Comparison of ENCODE assay signal across 30 cellular contexts in genomic region chr3:151750678-151751077, GRCh38. TPM values are rescaled to one million over a fixed set of nuclear protein-coding genes. Genes with fewer than 3 reads are reported as not detected.
A peak's percentile ranks its signal among the peaks of the same experiment; 100 is the strongest.
DNase-seq lines count a peak whose midpoint lies in the region; ATAC-seq, FAIRE-seq and TF ChIP-seq lines count a peak whose summit lies in the region.
"Had no signal": no experiment of that assay in that cellular context is flagged by ENCODE, and none has a peak within 500 bp of the region (broad histone marks: within the 10 kb centered on the region; RNA-seq: fewer than 3 reads in every experiment).

No MANE protein-coding gene starts in this region.

- DNase-seq in HepG2 (ENCODE audit: low spot score) (no peak), right lobe of liver (no peak), bronchial epithelial cell (ENCODE audit: low read depth) (peak; percentile 51), small intestine (no peak), cortex of kidney (lab: John Stamatoyannopoulos, UW) (no peak), sigmoid colon (no peak)
- DNase-seq: 8988T; ACHN; BE2C; C1 segment of cervical spinal cord; CD4-positive, alpha-beta memory T cell; CD4-positive, CD25-positive, alpha-beta regulatory T cell; CD8-positive, alpha-beta memory T cell; COR-L47; DMS 273 treated with DMSO at 0.1 percent for 48 hours; DMS153; DMS53; DMS79; DND-41; GDM1 had no signal

- TF ChIP-seq EP300 in HepG2 (IDR thresholded peaks at IDR 0.05; ENCODE audit: low read depth in 2 of 2, low read length in 2 of 2), result no peak
- TF ChIP-seq EP300 in HepG2 (CRISPR knock-in tag; IDR thresholded peaks at IDR 0.05; ENCODE audit: borderline replicate concordance), result no peak
- no peak for TF ChIP-seq EP300 in sigmoid colon (IDR thresholded peaks at IDR 0.05)

- H2AFZ ChIP-seq in HepG2 (ENCODE audit: low read length), result no peak overlapping the region

- no peaks in the 10 kb centered on the region for H3K4me1 ChIP-seq in HepG2 (ENCODE audit: insufficient read depth, low read length)
- H3K4me1 ChIP-seq in right lobe of liver, result peaks cover 0 to 11% (median 0%) of the 10 kb centered on the region in 4 donors
- peaks cover 6 to 11% of the 10 kb centered on the region in 2 experiments for H3K4me1 ChIP-seq in neutrophil (ENCODE audit: control insufficient read depth in 1 of 2, insufficient read depth in 1 of 2, low read depth in 1 of 2, low read length in 1 of 2)
- H3K4me1 ChIP-seq in small intestine (ENCODE audit: control insufficient read depth in 2 of 2, insufficient read depth in 1 of 2, low read depth in 1 of 2, low read length in 1 of 2), result no peaks in the 10 kb centered on the region
- H3K4me1 ChIP-seq in sigmoid colon, result no peaks in the 10 kb centered on the region
- H3K4me1 ChIP-seq: BE2C, BLaER1 had no signal

- no peak for TF ChIP-seq POLR2A in HepG2 (IDR thresholded peaks at IDR 0.05; ENCODE audit: insufficient read depth in 1 of 2, low read depth in 2 of 2, low read length in 2 of 2)
- no peak for TF ChIP-seq POLR2A in right lobe of liver (IDR thresholded peaks at IDR 0.05)
- no peak for TF ChIP-seq POLR2A in sigmoid colon (IDR thresholded peaks at IDR 0.05)

- H3K9me3 ChIP-seq in HepG2 (ENCODE audit: low read length) (no peaks in the 10 kb centered on the region; the same call in 1 of the 2 replicates), right lobe of liver (no peaks in the 10 kb centered on the region), neutrophil (no peaks in the 10 kb centered on the region), small intestine (ENCODE audit: control insufficient read depth, low read depth) (no peaks in the 10 kb centered on the region), sigmoid colon (no peaks in the 10 kb centered on the region)
- H3K9me3 ChIP-seq: BE2C had no signal

- H3K9ac ChIP-seq in HepG2 (ENCODE audit: insufficient read depth, low read depth, low read length), result no peak overlapping the region
- H3K9ac ChIP-seq: BLaER1 had no signal

- H3K36me3 ChIP-seq in HepG2 (replicated peaks in 1 of 2; ENCODE audit: control insufficient read depth in 1 of 2, insufficient read depth in 2 of 2, low read length in 2 of 2) (no peaks in the 10 kb centered on the region), right lobe of liver (no peaks in the 10 kb centered on the region), bronchial epithelial cell (ENCODE audit: control insufficient read depth, insufficient read depth, low read length) (no peaks in the 10 kb centered on the region), neutrophil (no peaks in the 10 kb centered on the region), small intestine (ENCODE audit: control insufficient read depth in 2 of 2, insufficient read depth in 2 of 2, low read length in 2 of 2) (no peaks in the 10 kb centered on the region), sigmoid colon (no peaks in the 10 kb centered on the region)
- H3K36me3 ChIP-seq: BE2C, BLaER1 had no signal

- ATAC-seq in HepG2 (no peak), right lobe of liver (no peak)

- H3K27ac ChIP-seq in HepG2 (ENCODE audit: extremely low read length, insufficient read depth, low read length) (no peak overlapping the region), right lobe of liver (no peak overlapping the region), neutrophil (peak overlapping the region; percentile 49), small intestine (ENCODE audit: low read depth in 1 of 2, low read length in 1 of 2) (no peak overlapping the region), sigmoid colon (no peak overlapping the region)
- H3K27ac ChIP-seq: BLaER1 had no signal

- no peak overlapping the region for H3K4me3 ChIP-seq in HepG2 (replicated peaks in 1 of 3; ENCODE audit: insufficient read depth in 1 of 3, low read depth in 2 of 3, low read length in 3 of 3)
- H3K4me3 ChIP-seq in right lobe of liver, result no peak overlapping the region
- no peak overlapping the region for H3K4me3 ChIP-seq in bronchial epithelial cell (ENCODE audit: low read depth, low read length)
- no peak overlapping the region for H3K4me3 ChIP-seq in neutrophil (ENCODE audit: low read depth in 1 of 2, low read length in 1 of 2)
- no peak overlapping the region for H3K4me3 ChIP-seq in small intestine (ENCODE audit: low read depth in 1 of 2, low read length in 2 of 2)
- no peak overlapping the region for H3K4me3 ChIP-seq in sigmoid colon
- H3K4me3 ChIP-seq: BLaER1 had no signal

- in situ Hi-C loops in HepG2 (cut with HindIII; ENCODE audit: extremely low pct_ligation_motif_present, low pct_unique_long_range_greater_than_20kb), result no loop called here

- no peaks in the 10 kb centered on the region for H3K79me2 ChIP-seq in HepG2 (ENCODE audit: insufficient read depth, low read length)

- intact Hi-C loops in HepG2 (cut with micrococcal nuclease; ENCODE audit: unreplicated experiment) (no loop called here), right lobe of liver (cut with DNase I) (no loop called here), sigmoid colon (cut with DNase I) (no loop called here)

- POLR2A ChIA-PET in HepG2 (lab: Yijun Ruan, JAX), result no interaction called here

- no peak for TF ChIP-seq RAD21 in HepG2 (CRISPR knock-in tag; IDR thresholded peaks at IDR 0.05)

- no peaks in the 10 kb centered on the region for H4K20me1 ChIP-seq in HepG2 (ENCODE audit: insufficient read depth, low read length)
- H4K20me1 ChIP-seq: BLaER1 had no signal

- H3K27me3 ChIP-seq in HepG2 (ENCODE audit: control insufficient read depth in 1 of 2, insufficient read depth in 2 of 2, low read length in 2 of 2), result no peaks in the 10 kb centered on the region; a peak in 1 of 5 replicates
- H3K27me3 ChIP-seq in right lobe of liver, result no peaks in the 10 kb centered on the region
- H3K27me3 ChIP-seq in bronchial epithelial cell (ENCODE audit: control insufficient read depth, insufficient read depth, low read length), result no peaks in the 10 kb centered on the region
- H3K27me3 ChIP-seq in neutrophil, result no peaks in the 10 kb centered on the region
- H3K27me3 ChIP-seq in small intestine (ENCODE audit: control insufficient read depth in 2 of 2, insufficient read depth in 2 of 2, low read length in 2 of 2), result no peaks in the 10 kb centered on the region
- no peaks in the 10 kb centered on the region for H3K27me3 ChIP-seq in sigmoid colon
- H3K27me3 ChIP-seq: BE2C, BLaER1 had no signal

- FAIRE-seq in HepG2 (lab: Jason Lieb, UNC) (no peak), bronchial epithelial cell (lab: Jason Lieb, UNC) (no peak), small intestine (lab: Jason Lieb, UNC) (no peak)
- FAIRE-seq: A204.1, GM12891, GM19239 had no signal

- H3K4me2 ChIP-seq in HepG2 (ENCODE audit: low read depth, low read length), result no peak overlapping the region
- H3K4me2 ChIP-seq: BLaER1 had no signal

- WGBS in HepG2 (ENCODE audit: low lambda C conversion rate), result 46% methylated on average over 2 of the region's 2 CpGs
- 64% methylated on average over 2 of the region's 2 CpGs for WGBS in right lobe of liver (ENCODE audit: insufficient coverage, low coverage, low lambda C conversion rate, missing lambda C conversion rate)
- 89 to 92% (median 90%) methylated on average over 2 of the region's 2 CpGs for WGBS in small intestine, 3 donors
- 87 to 94% methylated on average over 2 of the region's 2 CpGs for WGBS in sigmoid colon, 2 donors

- TF ChIP-seq CTCF in HepG2 (CRISPR knock-in tag; IDR thresholded peaks at IDR 0.05) (no peak), right lobe of liver (IDR thresholded peaks at IDR 0.05) (no peak), bronchial epithelial cell (IDR thresholded peaks at IDR 0.05; ENCODE audit: insufficient read depth, low read length, severe bottlenecking) (no peak), neutrophil (IDR thresholded peaks at IDR 0.05) (no peak), sigmoid colon (IDR thresholded peaks at IDR 0.05) (no peak)

- CTCF ChIA-PET in HepG2 (lab: Yijun Ruan, JAX; ENCODE audit: low intra/inter-chr PET ratio, low total read pairs), result no interaction called here

- BruUV-seq in HepG2 (replicated peaks; lab: Mats Ljungman, UMichigan), result no TSS peak

RNA-seq across cellular contexts. Expression of gene AADACL2, which starts 17.0 kb away (rescaled TPM):
- total RNA-seq in HepG2 (2016; rRNA removed; fragmentation: Illumina TruSeq; extraction: Trizol) (not detected in 2 replicates), right lobe of liver (not detected), bronchial epithelial cell (not detected in 2 replicates), sigmoid colon (not detected)
- total RNA-seq in HepG2 (2016; cell fraction: cytosol; rRNA removed; fragmentation: Illumina TruSeq; extraction: Trizol; ENCODE audit: low read depth), result not detected in 2 replicates
- total RNA-seq in HepG2 (2016; cell fraction: insoluble cytoplasmic fraction; rRNA removed; fragmentation: Illumina TruSeq; extraction: Trizol), result not detected in 2 replicates
- not detected in 2 replicates for total RNA-seq in HepG2 (2016; cell fraction: membrane; rRNA removed; fragmentation: Illumina TruSeq; extraction: Trizol)
- not detected in 2 replicates for total RNA-seq in HepG2 (2016; cell fraction: nucleus; rRNA removed; fragmentation: Illumina TruSeq; extraction: Trizol)
- polyA plus RNA-seq in HepG2 (2011; rRNA removed) (not detected in 2 replicates), small intestine (under 1 TPM in 1 of 3 donors, not detected in 2; 0.60 TPM), sigmoid colon (under 1 TPM in 1 of 3 donors, not detected in 2; 0.03 TPM)
- not detected in 2 replicates for polyA plus RNA-seq in HepG2 (2011; cell fraction: cytosol; rRNA removed)
- not detected in 2 replicates for polyA plus RNA-seq in HepG2 (2011; cell fraction: nucleus; rRNA removed)
- not detected in 2 replicates for polyA plus RNA-seq in HepG2 (2012)
- polyA plus RNA-seq in HepG2 (2016; cell fraction: cytosol; fragmentation: Illumina TruSeq; extraction: Trizol; ENCODE audit: low read depth), result not detected in 2 replicates
- polyA plus RNA-seq in HepG2 (2016; cell fraction: insoluble cytoplasmic fraction; fragmentation: Illumina TruSeq; extraction: Trizol; ENCODE audit: low read depth), result not detected in 2 replicates
- not detected in 2 replicates for polyA plus RNA-seq in HepG2 (2016; cell fraction: membrane; fragmentation: Illumina TruSeq; extraction: Trizol; ENCODE audit: low read depth)
- not detected in 2 replicates for polyA plus RNA-seq in HepG2 (2016; cell fraction: nucleus; fragmentation: Illumina TruSeq; extraction: Trizol; ENCODE audit: insufficient read depth, low read depth)
- polyA minus RNA-seq in HepG2 (2011; rRNA and poly(A)+ RNA removed; ENCODE audit: low replicate concordance), result not detected in 2 replicates
- polyA minus RNA-seq in HepG2 (2011; cell fraction: cytosol; rRNA and poly(A)+ RNA removed), result not detected in 2 replicates
- polyA minus RNA-seq in HepG2 (2011; cell fraction: nucleus; rRNA and poly(A)+ RNA removed), result not detected in 2 replicates
- total RNA-seq: A673; CD4-positive, alpha-beta memory T cell; CD4-positive, CD25-positive, alpha-beta regulatory T cell; CD8-positive, alpha-beta memory T cell; Daoy; G401 had no signal
- polyA plus RNA-seq: AG04450; CD14-positive monocyte; CD4-positive, alpha-beta memory T cell; CD4-positive, CD25-positive, alpha-beta regulatory T cell; CD8-positive, alpha-beta memory T cell had no signal
